18 cellular contexts compared by ENCODE assay signal in genomic region chr21:42186591-42186990, GRCh38. TPM values are rescaled to one million over a fixed set of nuclear protein-coding genes. Genes with fewer than 3 reads are reported as not detected.
DNase-seq lines count a peak whose midpoint lies in the region; ATAC-seq and TF ChIP-seq lines count a peak whose summit lies in the region.
"Had no signal": no experiment of that assay in that cellular context is flagged by ENCODE, and none has a peak within 500 bp of the region (broad histone marks: within the 10 kb centered on the region; RNA-seq: fewer than 3 reads in every experiment).

No MANE protein-coding gene starts in this region.

- TF ChIP-seq CTCF in CD4-positive, alpha-beta T cell (IDR thresholded peaks at IDR 0.05): no peak
- TF ChIP-seq CTCF in coronary artery (IDR thresholded peaks at IDR 0.05) (no peak), colonic mucosa (IDR thresholded peaks at IDR 0.05) (no peak)

- H3K36me3 Mint-ChIP-seq in CD4-positive, alpha-beta T cell (ENCODE audit: low read depth): no peaks in the 10 kb centered on the region
- peaks cover 17% of the 10 kb centered on the region for H3K36me3 Mint-ChIP-seq in activated CD4-positive, alpha-beta memory T cell treated with anti-CD3 and anti-CD28 coated beads, Interleukin-2, amount 10 ng/mL, durations not matched to agents 7 days and 5 days (ENCODE audit: low read depth)
- H3K36me3 Mint-ChIP-seq in immature natural killer cell: no peaks in the 10 kb centered on the region

- no peak overlapping the region for H3K27ac Mint-ChIP-seq in CD4-positive, alpha-beta T cell
- H3K27ac Mint-ChIP-seq in activated CD4-positive, alpha-beta memory T cell treated with anti-CD3 and anti-CD28 coated beads, Interleukin-2, amount 10 ng/mL, durations not matched to agents 7 days and 5 days: peak overlapping the region; percentile 95
- H3K27ac Mint-ChIP-seq in immature natural killer cell: peak overlapping the region; percentile 82 to 97 (median 90)
- H3K27ac Mint-ChIP-seq: GM23338 had no signal

- intact Hi-C loops in CD4-positive, alpha-beta T cell (cut with DNase I, micrococcal nuclease): loop anchor here in 1 of 2 experiments (5.0 kb wide), 1 partner anchor 39 kb away; no protein-coding TSS in a partner anchor
- intact Hi-C loops in colonic mucosa (cut with DNase I): no loop called here

- no peaks in the 10 kb centered on the region for H3K4me1 ChIP-seq in colonic mucosa
- H3K4me1 ChIP-seq: uterus had no signal

- CTCF ChIA-PET in CD4-positive, alpha-beta T cell (lab: Charles Lee): interaction anchor here (1.3 to 2.4 kb wide), 3 partner anchors 41 to 72 kb away, joined by 3 to 11 read pairs (median 4); no protein-coding TSS in a partner anchor
- CTCF ChIA-PET in activated CD4-positive, alpha-beta memory T cell treated with anti-CD3 and anti-CD28 coated beads, Interleukin-2, amount 10 ng/mL, durations not matched to agents 7 days and 5 days (lab: Charles Lee): interaction anchor here (2.0 to 3.2 kb wide), 2 partner anchors 52 to 72 kb away, joined by 5 to 16 read pairs; no protein-coding TSS in a partner anchor

- peaks cover 58% of the 10 kb centered on the region for H3K4me1 Mint-ChIP-seq in CD4-positive, alpha-beta T cell (ENCODE audit: low read depth)
- peaks cover 56% of the 10 kb centered on the region for H3K4me1 Mint-ChIP-seq in activated CD4-positive, alpha-beta memory T cell treated with anti-CD3 and anti-CD28 coated beads, Interleukin-2, amount 10 ng/mL, durations not matched to agents 7 days and 5 days
- no peaks in the 10 kb centered on the region for H3K4me1 Mint-ChIP-seq in immature natural killer cell
- H3K4me1 Mint-ChIP-seq: GM23338 had no signal

- no peak overlapping the region for H3K4me3 ChIP-seq in coronary artery
- no peak overlapping the region for H3K4me3 ChIP-seq in colonic mucosa
- H3K4me3 ChIP-seq: GM23338, lower lobe of right lung, MG63, uterus had no signal

- no peak for ATAC-seq in CD4-positive, alpha-beta T cell (ENCODE audit: poor library complexity)
- no peak for ATAC-seq in GM18909 (IDR thresholded peaks at IDR 0.05; ENCODE audit: poor library complexity, unreplicated experiment)
- ATAC-seq: GM23338, lower lobe of right lung had no signal

- POLR2A ChIA-PET in CD4-positive, alpha-beta T cell (lab: Charles Lee): interaction anchor here (0.6 to 2.4 kb wide), 3 partner anchors 34 to 52 kb away, joined by 4 to 13 read pairs (median 5); no protein-coding TSS in a partner anchor
- POLR2A ChIA-PET in activated CD4-positive, alpha-beta memory T cell treated with anti-CD3 and anti-CD28 coated beads, Interleukin-2, amount 10 ng/mL, durations not matched to agents 7 days and 5 days (lab: Charles Lee): interaction anchor here (10.3 kb wide), 1 partner anchor 50 kb away, joined by 246 read pairs; no protein-coding TSS in a partner anchor

- no peaks in the 10 kb centered on the region for H3K36me3 ChIP-seq in colonic mucosa
- H3K36me3 ChIP-seq: lower lobe of right lung, MG63, uterus had no signal

- H3K27me3 Mint-ChIP-seq in CD4-positive, alpha-beta T cell: no peaks in the 10 kb centered on the region
- peaks cover 2% of the 10 kb centered on the region for H3K27me3 Mint-ChIP-seq in activated CD4-positive, alpha-beta memory T cell treated with anti-CD3 and anti-CD28 coated beads, Interleukin-2, amount 10 ng/mL, durations not matched to agents 7 days and 5 days
- H3K27me3 Mint-ChIP-seq in immature natural killer cell (ENCODE audit: low read depth in 3 of 3): peaks cover 0 to 6% (median 6%) of the 10 kb centered on the region in 3 donors

- H3K27ac ChIP-seq in CD4-positive, alpha-beta T cell (ENCODE audit: low read depth, low read length): peak overlapping the region; percentile 88
- H3K27ac ChIP-seq in coronary artery: no peak overlapping the region
- H3K27ac ChIP-seq in colonic mucosa: no peak overlapping the region
- H3K27ac ChIP-seq: 22Rv1, epithelial cell of prostate, lower lobe of right lung, uterus had no signal

- no peaks in the 10 kb centered on the region for H3K27me3 ChIP-seq in CD4-positive, alpha-beta T cell (ENCODE audit: control insufficient read depth, insufficient read depth, low read length)
- H3K27me3 ChIP-seq in colonic mucosa: no peaks in the 10 kb centered on the region
- H3K27me3 ChIP-seq: MG63, uterus had no signal

- DNase-seq in NCI-H2171 treated with DMSO at 0.1 percent for 48 hours (lab: John Stamatoyannopoulos, UW) (peak; percentile 19), NCI-H2171 (lab: John Stamatoyannopoulos, UW) (no peak), immature natural killer cell (no peak), coronary artery (ENCODE audit: low spot score) (no peak), colonic mucosa (no peak)
- DNase-seq in CD4-positive, alpha-beta T cell: no peak
- DNase-seq in activated CD4-positive, alpha-beta memory T cell treated with anti-CD3 and anti-CD28 coated beads, Interleukin-2, amount 10 ng/mL, durations not matched to agents 7 days and 5 days: no peak
- DNase-seq: activated T-cell treated with anti-CD3 and anti-CD28 coated beads, Interleukin-2, amount 50 U/mL, for 1 hour; foreskin melanocyte; lower lobe of right lung; MG63; NCI-H1436 treated with DMSO at 0.1 percent for 48 hours; NCI-H526 treated with DMSO at 0.1 percent for 48 hours; uterus had no signal

- H3K9me3 Mint-ChIP-seq in CD4-positive, alpha-beta T cell: peaks cover 6% of the 10 kb centered on the region
- H3K9me3 Mint-ChIP-seq in activated CD4-positive, alpha-beta memory T cell treated with anti-CD3 and anti-CD28 coated beads, Interleukin-2, amount 10 ng/mL, durations not matched to agents 7 days and 5 days: peaks cover 5% of the 10 kb centered on the region
- H3K9me3 Mint-ChIP-seq in immature natural killer cell: no peaks in the 10 kb centered on the region

- H3K4me3 Mint-ChIP-seq in CD4-positive, alpha-beta T cell: peak overlapping the region; percentile 18
- no peak overlapping the region for H3K4me3 Mint-ChIP-seq in activated CD4-positive, alpha-beta memory T cell treated with anti-CD3 and anti-CD28 coated beads, Interleukin-2, amount 10 ng/mL, durations not matched to agents 7 days and 5 days
- peak overlapping the region; percentile 41 to 74 (median 65) for H3K4me3 Mint-ChIP-seq in immature natural killer cell
- H3K4me3 Mint-ChIP-seq: GM23338 had no signal

- H3K9ac ChIP-seq in colonic mucosa (ENCODE audit: low read depth in 2 of 2, low read length in 2 of 2): no peak overlapping the region

- H3K9me3 ChIP-seq in CD4-positive, alpha-beta T cell (ENCODE audit: control insufficient read depth, low read length): no peaks in the 10 kb centered on the region
- no peaks in the 10 kb centered on the region for H3K9me3 ChIP-seq in colonic mucosa
- H3K9me3 ChIP-seq: lower lobe of right lung, MG63, uterus had no signal

RNA-seq across cellular contexts. Expression of gene ABCG1, which starts 32.3 kb away (rescaled TPM):
- total RNA-seq in CD4-positive, alpha-beta T cell: 100 to 1,000 TPM; 109 to 116 TPM
- 10 to 100 TPM; 23.7 to 25.3 TPM for total RNA-seq in activated CD4-positive, alpha-beta memory T cell treated with anti-CD3 and anti-CD28 coated beads, Interleukin-2, amount 10 ng/mL, durations not matched to agents 7 days and 5 days
- 10 to 100 TPM in 1 of 3 donors, 1 to 10 TPM in 2; 4.3 to 10.9 (median 8.2) TPM for polyA plus RNA-seq in immature natural killer cell
- 10 to 100 TPM; 13.8 to 60.0 TPM for total RNA-seq in colonic mucosa
